Comparison of ENCODE assay signal across 2 cellular contexts in the genomic region with DNA sequence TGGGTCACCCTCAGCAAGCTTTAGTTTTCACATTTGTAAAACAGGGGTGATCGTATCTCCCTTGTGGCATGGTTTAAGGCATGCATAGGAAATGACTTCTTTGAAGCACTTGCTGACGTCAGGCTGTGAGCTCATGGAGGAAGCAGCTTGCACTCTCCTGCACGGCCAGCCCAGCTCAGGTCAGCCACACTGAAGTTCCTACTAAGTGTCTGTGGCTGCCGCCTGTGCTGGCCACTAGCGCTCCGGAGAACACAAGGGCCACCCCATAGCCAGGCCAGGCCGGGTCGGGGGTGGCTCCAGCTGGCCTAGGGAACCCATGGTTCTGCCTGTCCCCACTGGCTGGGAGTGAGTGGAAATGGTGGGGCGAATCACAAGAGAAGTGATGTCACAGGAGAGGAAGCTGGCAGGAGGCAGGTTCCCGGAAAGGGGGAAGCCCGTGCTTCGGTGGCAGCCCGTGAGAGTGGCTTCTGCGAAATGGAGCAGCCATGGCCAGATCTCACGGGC.
TF ChIP-seq lines count a peak whose summit lies in the region.

No MANE protein-coding gene starts in this region.

TF ChIP-seq in IMR-90, 13 proteins besides CTCF, POLR2A, EP300 and RAD21:
- no peak for TF ChIP-seq NFE2L2 (IDR thresholded peaks at IDR 0.05; ENCODE audit: low read depth, low read length)
- TF ChIP-seq, protein P1, sequence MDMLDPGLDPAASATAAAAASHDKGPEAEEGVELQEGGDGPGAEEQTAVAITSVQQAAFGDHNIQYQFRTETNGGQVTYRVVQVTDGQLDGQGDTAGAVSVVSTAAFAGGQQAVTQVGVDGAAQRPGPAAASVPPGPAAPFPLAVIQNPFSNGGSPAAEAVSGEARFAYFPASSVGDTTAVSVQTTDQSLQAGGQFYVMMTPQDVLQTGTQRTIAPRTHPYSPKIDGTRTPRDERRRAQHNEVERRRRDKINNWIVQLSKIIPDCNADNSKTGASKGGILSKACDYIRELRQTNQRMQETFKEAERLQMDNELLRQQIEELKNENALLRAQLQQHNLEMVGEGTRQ (IDR thresholded peaks at IDR 0.05; ENCODE audit: low read depth, low read length): no peak

TF ChIP-seq in endothelial cell of umbilical vein, 7 proteins besides CTCF, POLR2A, EP300 and RAD21:
- TF ChIP-seq JUN (IDR thresholded peaks at IDR 0.05; ENCODE audit: borderline replicate concordance, insufficient read depth, insufficient read length, low read depth): peak; percentile 17
- TF ChIP-seq EZH2 (IDR thresholded peaks at IDR 0.05; ENCODE audit: borderline replicate concordance, low read depth, low read length, severe bottlenecking): no peak
- peak; percentile 80 for TF ChIP-seq GATA2 (IDR thresholded peaks at IDR 0.05; ENCODE audit: insufficient read depth, insufficient read length, low read depth, low read length)
- no peak for TF ChIP-seq MAX (IDR thresholded peaks at IDR 0.05; ENCODE audit: insufficient read depth, insufficient read length)
TF ChIP-seq in endothelial cell of umbilical vein: peak in this region for 2.
